ENCODE assay signal across 8 cellular contexts in genomic region chr15:44541282-44541958, GRCh38. TPM values are rescaled to one million over a fixed set of nuclear protein-coding genes. Genes with fewer than 3 reads are reported as not detected.
DNase-seq lines count a peak whose midpoint lies in the region; ATAC-seq, FAIRE-seq and TF ChIP-seq lines count a peak whose summit lies in the region.

No MANE protein-coding gene starts in this region.

- H3K27ac ChIP-seq in endothelial cell of umbilical vein (ENCODE audit: insufficient read depth, low read depth, low read length) (peak overlapping the region; percentile 43), pancreas (peak overlapping the region in 1 of 4 donors; percentile 6), colonic mucosa (no peak overlapping the region), dorsolateral prefrontal cortex (peak overlapping the region in 9 of 59 donors; percentile 6 to 54 (median 32))

- H2AFZ ChIP-seq in endothelial cell of umbilical vein (ENCODE audit: low read depth, low read length): no peak overlapping the region

- 86 to 96% methylated on average over 4 of the region's 4 CpGs for WGBS in pancreas, 2 donors

- ATAC-seq in pancreas (no peak), GM18511 (IDR thresholded peaks at IDR 0.05; ENCODE audit: unreplicated experiment) (no peak)

- intact Hi-C loops in endothelial cell of umbilical vein (cut with micrococcal nuclease): no loop called here
- intact Hi-C loops in pancreas (cut with DNase I): no loop called here
- intact Hi-C loops in colonic mucosa (cut with DNase I): no loop called here
- intact Hi-C loops in dorsolateral prefrontal cortex (cut with DNase I): no loop called here

- H4K20me1 ChIP-seq in endothelial cell of umbilical vein (replicated peaks; ENCODE audit: control insufficient read depth, extremely low read depth, insufficient read depth, low read length): peaks cover 4% of the 10 kb centered on the region

- H3K4me3 ChIP-seq in endothelial cell of umbilical vein (replicated peaks in 1 of 3; ENCODE audit: insufficient read depth in 1 of 3, low read depth in 1 of 3, low read length in 3 of 3): no peak overlapping the region
- no peak overlapping the region for H3K4me3 ChIP-seq in pancreas
- no peak overlapping the region for H3K4me3 ChIP-seq in colonic mucosa
- H3K4me3 ChIP-seq in dorsolateral prefrontal cortex: peak overlapping the region in 4 of 59 donors; percentile 0 to 23 (median 6)

- TF ChIP-seq CTCF in endothelial cell of umbilical vein (IDR thresholded peaks at IDR 0.05; ENCODE audit: extremely low read depth in 1 of 2, insufficient read depth in 1 of 2, low read depth in 1 of 2, low read length in 2 of 2) (no peak), pancreas (IDR thresholded peaks at IDR 0.05) (no peak), colonic mucosa (IDR thresholded peaks at IDR 0.05) (no peak), dorsolateral prefrontal cortex (IDR thresholded peaks at IDR 0.05 in 54 of 56, conservative IDR thresholded peaks at IDR 0.05 in 2 of 56; ENCODE audit: low read depth in 1 of 56, partially characterized antibody in 56 of 56) (no peak)

- FAIRE-seq in RCC 7860 (lab: Jason Lieb, UNC) (peak; percentile 54), endothelial cell of umbilical vein (lab: Jason Lieb, UNC) (no peak), pancreas (lab: Jason Lieb, UNC) (no peak)

- POLR2A ChIA-PET in endothelial cell of umbilical vein (lab: Charles Lee): no interaction called here

- TF ChIP-seq POLR2A in endothelial cell of umbilical vein (IDR thresholded peaks at IDR 0.05; ENCODE audit: low read depth, low read length): no peak

- no peak overlapping the region for H3K9ac ChIP-seq in endothelial cell of umbilical vein (replicated peaks; ENCODE audit: extremely low read depth, insufficient read depth, low read length)
- no peak overlapping the region for H3K9ac ChIP-seq in colonic mucosa (ENCODE audit: low read depth in 2 of 2, low read length in 2 of 2)

- H3K4me2 ChIP-seq in endothelial cell of umbilical vein (ENCODE audit: insufficient read depth, low read length): peak overlapping the region; percentile 60

- DNase-seq in GM03348 (ENCODE audit: low spot score) (peak; percentile 62), RCC 7860 (ENCODE audit: low spot score) (peak; percentile 49), endothelial cell of umbilical vein (ENCODE audit: low read depth, low spot score) (peak; percentile 74), renal cortical epithelial cell (ENCODE audit: low read depth) (peak; percentile 86), pancreas (no peak), colonic mucosa (no peak), dorsolateral prefrontal cortex (no peak)

- H3K9me1 ChIP-seq in endothelial cell of umbilical vein (replicated peaks; ENCODE audit: control insufficient read depth, extremely low read depth, insufficient read depth, low read length): no peaks in the 10 kb centered on the region

- CTCF ChIA-PET in endothelial cell of umbilical vein (lab: Charles Lee): interaction anchor here (2.2 kb wide), 1 partner anchor 40 kb away, joined by 6 read pairs; no protein-coding TSS in a partner anchor

- H3K36me3 ChIP-seq in endothelial cell of umbilical vein (ENCODE audit: control insufficient read depth in 2 of 2, extremely low read depth in 1 of 2, insufficient read depth in 2 of 2, low read length in 2 of 2) (peaks cover 0 to 6% of the 10 kb centered on the region in 2 experiments), pancreas (no peaks in the 10 kb centered on the region), colonic mucosa (no peaks in the 10 kb centered on the region)

- BruUV-seq in endothelial cell of umbilical vein (replicated peaks; lab: Mats Ljungman, UMichigan): no TSS peak

- H3K9me3 ChIP-seq in endothelial cell of umbilical vein (replicated peaks; ENCODE audit: control insufficient read depth, insufficient read depth, low read length) (no peaks in the 10 kb centered on the region), pancreas (no peaks in the 10 kb centered on the region), colonic mucosa (no peaks in the 10 kb centered on the region)

- H3K27me3 ChIP-seq in endothelial cell of umbilical vein (ENCODE audit: control insufficient read depth in 2 of 2, insufficient read depth in 2 of 2, low read length in 2 of 2): no peaks in the 10 kb centered on the region
- H3K27me3 ChIP-seq in pancreas: no peaks in the 10 kb centered on the region
- H3K27me3 ChIP-seq in colonic mucosa: no peaks in the 10 kb centered on the region
- no peaks in the 10 kb centered on the region for H3K27me3 ChIP-seq in dorsolateral prefrontal cortex

- H3K79me2 ChIP-seq in endothelial cell of umbilical vein (ENCODE audit: control insufficient read depth, insufficient read depth, low read length): peaks cover 88% of the 10 kb centered on the region

- dilution Hi-C loops in endothelial cell of umbilical vein (cut with MboI; ENCODE audit: extremely low pct_ligation_motif_present, low sequenced_read_pairs): no loop called here

- H3K4me1 ChIP-seq in endothelial cell of umbilical vein (ENCODE audit: control insufficient read depth, extremely low read depth, insufficient read depth, low read length): peaks cover 34% of the 10 kb centered on the region
- peaks cover 25 to 60% (median 42%) of the 10 kb centered on the region in 3 donors for H3K4me1 ChIP-seq in pancreas
- H3K4me1 ChIP-seq in colonic mucosa: peaks cover 7% of the 10 kb centered on the region

TF ChIP-seq in endothelial cell of umbilical vein, 7 proteins besides CTCF, POLR2A, EP300 and RAD21:
- no peak for TF ChIP-seq MAX (IDR thresholded peaks at IDR 0.05; ENCODE audit: insufficient read depth, insufficient read length)
- no peak for TF ChIP-seq MYC (IDR thresholded peaks at IDR 0.05; ENCODE audit: low read depth, low read length)
- no peak for TF ChIP-seq FOS (IDR thresholded peaks at IDR 0.05; ENCODE audit: borderline replicate concordance, insufficient read depth, low read length)
- TF ChIP-seq EZH2 (IDR thresholded peaks at IDR 0.05; ENCODE audit: borderline replicate concordance, low read depth, low read length, severe bottlenecking): no peak
- TF ChIP-seq JUN (IDR thresholded peaks at IDR 0.05; ENCODE audit: borderline replicate concordance, insufficient read depth, insufficient read length, low read depth): no peak
- no peak for TF ChIP-seq GATA2 (IDR thresholded peaks at IDR 0.05; ENCODE audit: insufficient read depth, insufficient read length, low read depth, low read length)
- TF ChIP-seq POLR2AphosphoS5 (IDR thresholded peaks at IDR 0.05; ENCODE audit: insufficient read depth, low read depth, low read length): no peak
TF ChIP-seq in endothelial cell of umbilical vein: peak in this region for 0.

RNA-seq across cellular contexts. Expression of gene EIF3J, which starts 4.5 kb away (rescaled TPM):
- total RNA-seq in endothelial cell of umbilical vein: 132 and 150 TPM in 2 replicates
- polyA plus RNA-seq in endothelial cell of umbilical vein: 28.3 and 35.4 TPM in 2 replicates
- polyA plus RNA-seq in endothelial cell of umbilical vein (2011; cell fraction: cytosol; rRNA removed): 68.1 and 71.9 TPM in 2 replicates
- polyA plus RNA-seq in endothelial cell of umbilical vein (2011; cell fraction: nucleus; rRNA removed): 46.4 and 64.5 TPM in 2 replicates
- polyA plus RNA-seq in endothelial cell of umbilical vein (2012): 87.7 and 139 TPM in 2 replicates
- polyA minus RNA-seq in endothelial cell of umbilical vein: 52.2 and 63.8 TPM in 2 replicates
- polyA minus RNA-seq in endothelial cell of umbilical vein (2011; cell fraction: cytosol; rRNA and poly(A)+ RNA removed): 66.8 TPM
- 28.2 and 47.8 TPM in 2 replicates for polyA minus RNA-seq in endothelial cell of umbilical vein (2011; cell fraction: nucleus; rRNA and poly(A)+ RNA removed)
- total RNA-seq in renal cortical epithelial cell: 42.4 and 129 TPM in 2 replicates
- total RNA-seq in pancreas: 10 to 100 TPM; 37.8 to 88.2 (median 58.7) TPM
- 10 to 100 TPM; 21.0 to 29.1 TPM for polyA plus RNA-seq in pancreas
- total RNA-seq in colonic mucosa: 10 to 100 TPM; 64.5 to 80.5 TPM
- 100 to 1,000 TPM in 1 of 120 experiments, 10 to 100 TPM in 119; 45.5 to 100 (median 65.5) TPM for total RNA-seq in dorsolateral prefrontal cortex

Comparison
In these comparisons a context has a peak if more than half of its experiments do, and no peak if none do; other contexts are left out.
1. DNase-seq: peak in GM03348 (single experiment), RCC 7860 (single experiment), endothelial cell of umbilical vein (single experiment) and renal cortical epithelial cell (single experiment); none in pancreas (0 of 6), colonic mucosa (single experiment) and dorsolateral prefrontal cortex (0 of 10).